ENCODE assay signal across 2 cellular contexts in the genomic region with DNA sequence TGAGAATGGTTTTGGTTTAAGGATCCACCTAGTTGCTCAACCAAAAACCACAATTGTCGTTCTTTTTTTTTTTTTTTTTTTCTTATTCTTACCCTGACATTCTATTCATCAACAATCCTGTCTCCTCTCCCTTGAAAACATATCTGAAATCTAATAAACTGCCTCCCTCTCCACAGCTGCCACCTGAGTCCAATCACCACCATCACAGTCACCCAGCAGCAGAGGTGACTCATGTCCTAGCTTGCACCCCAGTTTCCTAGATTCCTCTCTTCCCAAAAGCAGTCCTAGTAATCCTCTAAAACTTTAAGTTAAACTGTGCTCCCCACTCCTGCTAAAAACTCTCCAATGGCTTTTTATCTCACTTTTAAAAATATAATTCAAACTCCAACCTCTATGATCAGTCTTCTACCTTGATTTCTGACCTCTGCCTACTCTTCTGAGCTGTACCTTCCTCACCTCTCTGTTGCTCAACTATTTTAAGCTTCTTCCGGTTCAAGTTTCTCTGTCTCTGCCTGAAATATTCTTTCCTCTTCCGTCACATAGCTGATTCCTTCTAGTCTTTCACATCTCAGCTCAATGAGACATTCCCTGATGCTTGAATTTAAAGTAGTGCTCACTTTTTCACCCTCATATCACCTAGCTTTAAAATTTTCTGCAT.
TF ChIP-seq lines count a peak whose summit lies in the region.

No MANE protein-coding gene starts in this region.

TF ChIP-seq in GM23338, 12 proteins besides CTCF, POLR2A, EP300 and RAD21 (continues in another document):
- no peak for TF ChIP-seq REST (IDR thresholded peaks at IDR 0.05; ENCODE audit: unreplicated experiment)
- TF ChIP-seq EZH2 (IDR thresholded peaks at IDR 0.05; ENCODE audit: low read depth, unreplicated experiment), result no peak
- TF ChIP-seq ZNF462 (CRISPR knock-in tag; IDR thresholded peaks at IDR 0.05), result no peak
- no peak for TF ChIP-seq NANOG (IDR thresholded peaks at IDR 0.05; ENCODE audit: borderline replicate concordance)
- TF ChIP-seq STAT1 (IDR thresholded peaks at IDR 0.05; ENCODE audit: unreplicated experiment), result no peak
- no peak for TF ChIP-seq EZH2phosphoT487 (IDR thresholded peaks at IDR 0.05; ENCODE audit: unreplicated experiment)
- no peak for TF ChIP-seq ETS1 (IDR thresholded peaks at IDR 0.05)
- TF ChIP-seq POLR2AphosphoS5 (IDR thresholded peaks at IDR 0.05; ENCODE audit: low read depth), result no peak

TF ChIP-seq in GM12878, 131 proteins besides CTCF, POLR2A, EP300 and RAD21:
- TF ChIP-seq RUNX3 (IDR thresholded peaks at IDR 0.05; ENCODE audit: low read length), result peak; percentile 37
- no peak for TF ChIP-seq SREBF1 (IDR thresholded peaks at IDR 0.05; ENCODE audit: low read length)
TF ChIP-seq in GM12878: peak in this region for 1.
